ENCODE assay signal across 27 cellular contexts in genomic region chr2:236946871-236947270, GRCh38.
DNase-seq lines count a peak whose midpoint lies in the region; ATAC-seq and TF ChIP-seq lines count a peak whose summit lies in the region.
"Had no signal": no experiment of that assay in that cellular context is flagged by ENCODE, and none has a peak within 500 bp of the region (broad histone marks: within the 10 kb centered on the region; RNA-seq: fewer than 3 reads in every experiment).

No MANE protein-coding gene starts in this region.

- peaks cover 4% of the 10 kb centered on the region for H3K36me3 Mint-ChIP-seq in type B pancreatic cell
- no peaks in the 10 kb centered on the region for H3K36me3 Mint-ChIP-seq in activated T-helper 1 cell treated with anti-CD3 and anti-CD28 coated beads, Interleukin-12 subunit alpha, Interleukin-12 subunit beta, Interleukin-2, Interleukin-4 antibody, amounts not matched to agents 30 ng/mL and 10 ng/mL and 1 ng/mL, durations not matched to agents 14 hours and 24 hours and 36 hours (ENCODE audit: low read depth)
- H3K36me3 Mint-ChIP-seq: activated naive CD8-positive, alpha-beta T cell; CD14-positive monocyte had no signal

- peaks cover 13% of the 10 kb centered on the region for H3K27me3 Mint-ChIP-seq in type B pancreatic cell
- H3K27me3 Mint-ChIP-seq in activated T-helper 1 cell treated with anti-CD3 and anti-CD28 coated beads, Interleukin-12 subunit alpha, Interleukin-12 subunit beta, Interleukin-2, Interleukin-4 antibody, amounts not matched to agents 30 ng/mL and 10 ng/mL and 1 ng/mL, durations not matched to agents 14 hours and 24 hours and 36 hours (ENCODE audit: insufficient read depth) = no peaks in the 10 kb centered on the region
- H3K27me3 Mint-ChIP-seq: activated CD8-positive, alpha-beta T cell treated with anti-CD3 and anti-CD28 coated beads for 36 hours had no signal

- H3K4me1 Mint-ChIP-seq in type B pancreatic cell (ENCODE audit: unreplicated experiment) = peaks cover 22% of the 10 kb centered on the region
- no peaks in the 10 kb centered on the region for H3K4me1 Mint-ChIP-seq in activated T-helper 1 cell treated with anti-CD3 and anti-CD28 coated beads, Interleukin-12 subunit alpha, Interleukin-12 subunit beta, Interleukin-2, Interleukin-4 antibody, amounts not matched to agents 30 ng/mL and 10 ng/mL and 1 ng/mL, durations not matched to agents 14 hours and 24 hours and 36 hours (ENCODE audit: low read depth)

- H3K9me3 Mint-ChIP-seq in type B pancreatic cell = peaks cover 7% of the 10 kb centered on the region
- H3K9me3 Mint-ChIP-seq in activated T-helper 1 cell treated with anti-CD3 and anti-CD28 coated beads, Interleukin-12 subunit alpha, Interleukin-12 subunit beta, Interleukin-2, Interleukin-4 antibody, amounts not matched to agents 30 ng/mL and 10 ng/mL and 1 ng/mL, durations not matched to agents 14 hours and 24 hours and 36 hours = no peaks in the 10 kb centered on the region

- TF ChIP-seq CTCF in cardiac fibroblast (IDR thresholded peaks at IDR 0.05; ENCODE audit: low read depth, low read length) (no peak), fibroblast of mammary gland (conservative IDR thresholded peaks at IDR 0.05; ENCODE audit: control insufficient read depth, insufficient read depth, low read depth, low read length) (no peak), type B pancreatic cell (conservative IDR thresholded peaks at IDR 0.05) (no peak)

- H3K27ac Mint-ChIP-seq in type B pancreatic cell = no peak overlapping the region
- H3K27ac Mint-ChIP-seq in activated T-helper 1 cell treated with anti-CD3 and anti-CD28 coated beads, Interleukin-12 subunit alpha, Interleukin-12 subunit beta, Interleukin-2, Interleukin-4 antibody, amounts not matched to agents 30 ng/mL and 10 ng/mL and 1 ng/mL, durations not matched to agents 14 hours and 24 hours and 36 hours = no peak overlapping the region
- H3K27ac Mint-ChIP-seq: activated CD8-positive, alpha-beta T cell treated with anti-CD3 and anti-CD28 coated beads for 36 hours; activated naive CD8-positive, alpha-beta T cell had no signal

- peak; percentile 9 to 54 for DNase-seq in cardiac fibroblast (ENCODE audit: low read depth in 2 of 2)
- DNase-seq in fibroblast of mammary gland (ENCODE audit: low read depth) = peak; percentile 19
- DNase-seq in left lobe of liver (ENCODE audit: low spot score) = peak; percentile 38
- DNase-seq in pulmonary artery endothelial cell (ENCODE audit: low read depth, low spot score) = peak; percentile 93
- DNase-seq in HuH-7 (ENCODE audit: low spot score) = no peak
- DNase-seq in type B pancreatic cell (ENCODE audit: extremely low spot score, unreplicated experiment) = no peak
- DNase-seq in activated CD4-positive, alpha-beta T cell treated with anti-CD3 and anti-CD28 coated beads, Interleukin-2, amount 50 U/mL, for 1 hour = no peak
- no peak for DNase-seq in activated T-helper 1 cell treated with anti-CD3 and anti-CD28 coated beads, Interleukin-12 subunit alpha, Interleukin-12 subunit beta, Interleukin-2, Interleukin-4 antibody, amounts not matched to agents 30 ng/mL and 10 ng/mL and 1 ng/mL, durations not matched to agents 14 hours and 24 hours and 36 hours (ENCODE audit: low spot score)
- DNase-seq: activated CD4-positive, alpha-beta T cell treated with anti-CD3 and anti-CD28 coated beads for 1 hour; activated CD8-positive, alpha-beta T cell treated with anti-CD3 and anti-CD28 coated beads for 36 hours; activated effector memory CD4-positive, alpha-beta T cell treated with Interleukin-2 at 50 U/mL for 16 hours; activated T-cell treated with anti-CD3 and anti-CD28 coated beads for 4 hours; Calu3; DMS79 treated with DMSO at 0.1 percent for 48 hours; foreskin keratinocyte; MM.1S; NCI-H1417; NCI-H2081 treated with DMSO at 0.1 percent for 48 hours; NCI-H82; stimulated activated CD4-positive, alpha-beta T cell treated with anti-CD3 and anti-CD28 coated beads, Interleukin-15, amount 100 ng/mL, for 24 hours; stimulated activated naive CD4-positive, alpha-beta T cell treated with Interleukin-2 at 50 U/mL for 16 hours had no signal

- peak; percentile 68 for ATAC-seq in left lobe of liver
- ATAC-seq: activated CD8-positive, alpha-beta T cell treated with anti-CD3 and anti-CD28 coated beads for 36 hours; foreskin keratinocyte had no signal

- no peak overlapping the region for H3K4me3 ChIP-seq in cardiac fibroblast (replicated peaks in 1 of 2; ENCODE audit: low read depth in 2 of 2, low read length in 2 of 2)
- no peak overlapping the region for H3K4me3 ChIP-seq in fibroblast of mammary gland (ENCODE audit: control insufficient read depth, low read depth, low read length)
- H3K4me3 ChIP-seq: ascending aorta, HAP-1, hepatocyte had no signal

- intact Hi-C loops in activated T-helper 1 cell treated with anti-CD3 and anti-CD28 coated beads, Interleukin-12 subunit alpha, Interleukin-12 subunit beta, Interleukin-2, Interleukin-4 antibody, amounts not matched to agents 30 ng/mL and 10 ng/mL and 1 ng/mL, durations not matched to agents 14 hours and 24 hours and 36 hours (cut with micrococcal nuclease) = no loop called here

- no peak overlapping the region for H3K4me3 Mint-ChIP-seq in type B pancreatic cell
- no peak overlapping the region for H3K4me3 Mint-ChIP-seq in activated T-helper 1 cell treated with anti-CD3 and anti-CD28 coated beads, Interleukin-12 subunit alpha, Interleukin-12 subunit beta, Interleukin-2, Interleukin-4 antibody, amounts not matched to agents 30 ng/mL and 10 ng/mL and 1 ng/mL, durations not matched to agents 14 hours and 24 hours and 36 hours
- H3K4me3 Mint-ChIP-seq: activated CD8-positive, alpha-beta T cell treated with anti-CD3 and anti-CD28 coated beads for 36 hours; activated naive CD8-positive, alpha-beta T cell; CD14-positive monocyte; neural crest cell had no signal

Comparison
In these comparisons a context has a peak if more than half of its experiments do, and no peak if none do; other contexts are left out.
1. DNase-seq: peak in cardiac fibroblast (2 of 2), fibroblast of mammary gland (single experiment), left lobe of liver (single experiment) and pulmonary artery endothelial cell (single experiment); none in HuH-7 (single experiment), type B pancreatic cell (single experiment), activated CD4-positive, alpha-beta T cell treated with anti-CD3 and anti-CD28 coated beads, Interleukin-2, amount 50 U/mL, for 1 hour (single experiment) and activated T-helper 1 cell treated with anti-CD3 and anti-CD28 coated beads, Interleukin-12 subunit alpha, Interleukin-12 subunit beta, Interleukin-2, Interleukin-4 antibody, amounts not matched to agents 30 ng/mL and 10 ng/mL and 1 ng/mL, durations not matched to agents 14 hours and 24 hours and 36 hours (single experiment).